In genomic region chr16:46974352-46974751, GRCh38 we compare ENCODE assay signal across 8 cellular contexts. TPM values are rescaled to one million over a fixed set of nuclear protein-coding genes. Genes with fewer than 3 reads are reported as not detected.
DNase-seq lines count a peak whose midpoint lies in the region; ATAC-seq, FAIRE-seq and TF ChIP-seq lines count a peak whose summit lies in the region.

No MANE protein-coding gene starts in this region.

- peak overlapping the region; percentile 89 for H3K27ac ChIP-seq in Panc1 (ENCODE audit: low read length)

- FAIRE-seq in bronchial epithelial cell (lab: Jason Lieb, UNC): no peak

- DNase-seq in BJ (ENCODE audit: low read depth) (no peak), GM19238 (ENCODE audit: insufficient read length, low spot score) (peak; percentile 19), Panc1 (ENCODE audit: low read depth, low spot score) (no peak), bronchial epithelial cell (ENCODE audit: low read depth) (peak; percentile 7), myocyte (ENCODE audit: low read depth) (peak; percentile 8), UCSD-AML1 (lab: John Stamatoyannopoulos, UW; ENCODE audit: unreplicated experiment) (no peak), T1000 (lab: John Stamatoyannopoulos, UW) (no peak)

- in situ Hi-C loops in Panc1 (cut with HindIII; ENCODE audit: low pct_unique_long_range_greater_than_20kb, low sequenced_read_pairs): no loop called here

- H3K36me3 ChIP-seq in BJ (ENCODE audit: control insufficient read depth, insufficient read depth, low read length): peaks cover 6% of the 10 kb centered on the region
- H3K36me3 ChIP-seq in Panc1 (ENCODE audit: control insufficient read depth, insufficient read depth, low read length): peaks cover 12% of the 10 kb centered on the region
- peaks cover 4% of the 10 kb centered on the region for H3K36me3 ChIP-seq in bronchial epithelial cell (ENCODE audit: control insufficient read depth, insufficient read depth, low read length)

- no TSS peak for BruUV-seq in Panc1 (replicated peaks; lab: Mats Ljungman, UMichigan)

- CTCF ChIA-PET in BJ (lab: Yijun Ruan, JAX): interaction anchor here (0.6 kb wide), 1 partner anchor 62 kb away, joined by 3 read pairs; no protein-coding TSS in a partner anchor
- CTCF ChIA-PET in Panc1 (lab: Charles Lee): no interaction called here

- intact Hi-C loops in Panc1 (cut with micrococcal nuclease; ENCODE audit: unreplicated experiment): no loop called here

- ATAC-seq in Panc1 (no peak), HG03097 (IDR thresholded peaks at IDR 0.05; ENCODE audit: low FRiP score, unreplicated experiment) (no peak)

- peaks cover 17% of the 10 kb centered on the region for H3K4me1 ChIP-seq in Panc1 (ENCODE audit: control insufficient read depth, insufficient read depth, low read length)

- no peak overlapping the region for H3K4me3 ChIP-seq in BJ (ENCODE audit: low read depth, low read length)
- H3K4me3 ChIP-seq in Panc1 (ENCODE audit: low read depth in 2 of 2, low read length in 2 of 2): peak overlapping the region; percentile 76 to 95
- H3K4me3 ChIP-seq in bronchial epithelial cell (ENCODE audit: low read depth, low read length): peak overlapping the region; percentile 89

- TF ChIP-seq CTCF in BJ (IDR thresholded peaks at IDR 0.05; ENCODE audit: insufficient read depth, low read depth, low read length): 0 out of 2 replicates have a peak, but pooled peaks have one; percentile 4
- no peak for TF ChIP-seq CTCF in Panc1 (IDR thresholded peaks at IDR 0.05)
- TF ChIP-seq CTCF in bronchial epithelial cell (IDR thresholded peaks at IDR 0.05; ENCODE audit: insufficient read depth, low read length, severe bottlenecking): peak; percentile 4

- no peaks in the 10 kb centered on the region for H3K27me3 ChIP-seq in BJ (ENCODE audit: control insufficient read depth, insufficient read depth, low read length)
- no peaks in the 10 kb centered on the region for H3K27me3 ChIP-seq in Panc1 (ENCODE audit: control insufficient read depth, insufficient read depth, low read length)
- H3K27me3 ChIP-seq in bronchial epithelial cell (ENCODE audit: control insufficient read depth, insufficient read depth, low read length): no peaks in the 10 kb centered on the region

- POLR2A ChIA-PET in BJ (lab: Charles Lee): interaction anchor here (0.6 kb wide), 1 partner anchor 9 kb away, joined by 8 read pairs; no protein-coding TSS in a partner anchor
- POLR2A ChIA-PET in Panc1 (lab: Charles Lee): interaction anchor here (0.5 kb wide), 1 partner anchor 128 kb away, joined by 7 read pairs; no protein-coding TSS in a partner anchor

- no peaks in the 10 kb centered on the region for H3K9me3 ChIP-seq in Panc1 (ENCODE audit: control insufficient read depth, insufficient read depth, low read depth, low read length)

RNA-seq across cellular contexts. Expression of gene DNAJA2, which starts 0.9 kb away (rescaled TPM):
- 8.3 and 20.2 TPM in 2 replicates for polyA plus RNA-seq in BJ (2011; rRNA removed)
- polyA minus RNA-seq in BJ (2011; rRNA and poly(A)+ RNA removed): 15.5 and 19.0 TPM in 2 replicates
- 49.4 TPM for total RNA-seq in Panc1 (2021; ENCODE audit: unreplicated experiment)
- polyA plus RNA-seq in Panc1 (2012; ENCODE audit: insufficient read length): 46.4 TPM
- total RNA-seq in bronchial epithelial cell: 92.0 and 112 TPM in 2 replicates
- total RNA-seq in myocyte: 65.3 and 73.0 TPM in 2 replicates
- 54.6 TPM for polyA plus RNA-seq in myocyte (2012)

Comparison
In these comparisons a context has a peak if more than half of its experiments do, and no peak if none do; other contexts are left out.
1. DNase-seq: peak in GM19238 (single experiment), bronchial epithelial cell (single experiment) and myocyte (single experiment); none in BJ (single experiment), Panc1 (single experiment), UCSD-AML1 (single experiment) and T1000 (single experiment).